In genomic region chr9:4923580-4924544, GRCh38 we compare ENCODE assay signal across 8 cellular contexts.
DNase-seq lines count a peak whose midpoint lies in the region; ATAC-seq and TF ChIP-seq lines count a peak whose summit lies in the region.

No MANE protein-coding gene starts in this region.

- DNase-seq in NCI-H82 (lab: John Stamatoyannopoulos, UW), result peak; percentile 44
- no peak for DNase-seq in NCI-H82 treated with DMSO at 0.1 percent for 48 hours (lab: John Stamatoyannopoulos, UW; ENCODE audit: unreplicated experiment)
- DNase-seq in HCEC 1CT, result peak; percentile 58
- peak; percentile 1 for DNase-seq in RWPE1 (ENCODE audit: low spot score)
- peak; percentile 17 for DNase-seq in fibroblast of gingiva (ENCODE audit: low read depth)
- no peak for DNase-seq in tibial artery

- H3K36me3 ChIP-seq in tibial artery, result no peaks in the 10 kb centered on the region

- H3K27ac ChIP-seq in RWPE1, result no peak overlapping the region
- peak overlapping the region; percentile 68 to 77 for H3K27ac ChIP-seq in tibial artery

- CTCF ChIA-PET in RWPE1 (lab: Yijun Ruan, JAX), result interaction anchor here (0.6 kb wide), 1 partner anchor 70 kb away, joined by 3 read pairs; no protein-coding TSS in a partner anchor

- H3K4me1 ChIP-seq in tibial artery, result peaks cover 0 to 64% (median 16%) of the 10 kb centered on the region in 4 donors

- POLR2A ChIA-PET in RWPE1 (lab: Yijun Ruan, JAX; ENCODE audit: low non-redundant PET), result no interaction called here

- no peak overlapping the region for H3K4me3 ChIP-seq in tibial artery

- no peaks in the 10 kb centered on the region for H3K27me3 ChIP-seq in tibial artery

- intact Hi-C loops in tibial artery (cut with DNase I; ENCODE audit: low total_unique reads), result no loop called here

- H3K9me3 ChIP-seq in tibial artery, result no peaks in the 10 kb centered on the region

- no peak for TF ChIP-seq CTCF in RWPE1 (conservative IDR thresholded peaks at IDR 0.05; ENCODE audit: low read depth)
- no peak for TF ChIP-seq CTCF in tibial artery (IDR thresholded peaks at IDR 0.05)

- ATAC-seq in GM19455 (IDR thresholded peaks at IDR 0.05; ENCODE audit: unreplicated experiment) (no peak), HG02938 (IDR thresholded peaks at IDR 0.05; ENCODE audit: unreplicated experiment) (no peak)

Comparison
In these comparisons a context has a peak if more than half of its experiments do, and no peak if none do; other contexts are left out.
1. DNase-seq: peak in NCI-H82 (single experiment), HCEC 1CT (single experiment), RWPE1 (single experiment) and fibroblast of gingiva (single experiment); none in NCI-H82 treated with DMSO at 0.1 percent for 48 hours (single experiment) and tibial artery (0 of 2).